26 cellular contexts compared by ENCODE assay signal in genomic region chr11:69611548-69612526, GRCh38. TPM values are rescaled to one million over a fixed set of nuclear protein-coding genes. Genes with fewer than 3 reads are reported as not detected.
DNase-seq lines count a peak whose midpoint lies in the region; ATAC-seq, FAIRE-seq and TF ChIP-seq lines count a peak whose summit lies in the region.
"Had no signal": no experiment of that assay in that cellular context is flagged by ENCODE, and none has a peak within 500 bp of the region (broad histone marks: within the 10 kb centered on the region; RNA-seq: fewer than 3 reads in every experiment).

No MANE protein-coding gene starts in this region.

- H3K4me2 ChIP-seq in IMR-90 (ENCODE audit: low read depth, low read length): no peak overlapping the region
- H3K4me2 ChIP-seq in HepG2 (ENCODE audit: low read depth, low read length): no peak overlapping the region
- H3K4me2 ChIP-seq: KMS-11 had no signal

- ATAC-seq in IMR-90 (ENCODE audit: low read depth) (no peak), HepG2 (no peak)
- no peak for ATAC-seq in activated T-cell treated with anti-CD3 and anti-CD28 coated beads, Interleukin-2, amount 50 U/mL, for 72 hours (replicated peaks in 1 of 2)

- no peak overlapping the region for H3K23ac ChIP-seq in IMR-90 (ENCODE audit: low read depth, low read length)

- 0 out of 2 replicates have a peak overlapping the region, but pooled peaks have one; percentile 14 for H3K9ac ChIP-seq in IMR-90 (ENCODE audit: low read depth, low read length)
- H3K9ac ChIP-seq in HepG2 (ENCODE audit: insufficient read depth, low read depth, low read length): no peak overlapping the region
- H3K9ac ChIP-seq: KMS-11 had no signal

- H3K4me1 Mint-ChIP-seq in activated T-cell treated with anti-CD3 and anti-CD28 coated beads, Interleukin-2, amount 50 U/mL, for 72 hours (ENCODE audit: low read depth): no peaks in the 10 kb centered on the region
- H3K4me1 Mint-ChIP-seq: B cell had no signal

- peaks cover 0 to 5% of the 10 kb centered on the region in 2 donors for H3K9me3 Mint-ChIP-seq in activated T-cell treated with anti-CD3 and anti-CD28 coated beads, Interleukin-2, amount 50 U/mL, for 72 hours

- H3K27me3 ChIP-seq in A673 (replicated peaks; ENCODE audit: insufficient read depth, low read depth, low read length, poor library complexity): no peaks in the 10 kb centered on the region
- H3K27me3 ChIP-seq in IMR-90 (ENCODE audit: control insufficient read depth, insufficient read depth, low read length): peaks cover 3% of the 10 kb centered on the region; the same call in 1 of the 2 replicates
- no peaks in the 10 kb centered on the region for H3K27me3 ChIP-seq in HepG2 (ENCODE audit: control insufficient read depth in 1 of 2, insufficient read depth in 2 of 2, low read length in 2 of 2)
- H3K27me3 ChIP-seq in Peyer's patch: no peaks in the 10 kb centered on the region

- H4K20me1 ChIP-seq in IMR-90 (ENCODE audit: insufficient read depth, low read length) (no peaks in the 10 kb centered on the region), HepG2 (ENCODE audit: insufficient read depth, low read length) (no peaks in the 10 kb centered on the region)

- H2AK9ac ChIP-seq in IMR-90 (replicated peaks; ENCODE audit: low read depth, low read length, poor library complexity): peak overlapping the region; percentile 68

- H2AFZ ChIP-seq in IMR-90 (replicated peaks; ENCODE audit: low read length, poor library complexity) (no peak overlapping the region), HepG2 (ENCODE audit: low read length) (no peak overlapping the region)

- H2BK15ac ChIP-seq in IMR-90 (ENCODE audit: low read depth, low read length): no peak overlapping the region

- no peak overlapping the region for H3K4ac ChIP-seq in IMR-90 (ENCODE audit: low read depth, low read length)

- peaks cover 0 to 2% of the 10 kb centered on the region in 2 donors for H3K36me3 Mint-ChIP-seq in activated T-cell treated with anti-CD3 and anti-CD28 coated beads, Interleukin-2, amount 50 U/mL, for 72 hours (ENCODE audit: insufficient read depth in 2 of 2)

- no peak overlapping the region for H2BK20ac ChIP-seq in IMR-90 (ENCODE audit: low read depth, low read length)

- peak overlapping the region; percentile 44 for H3K27ac ChIP-seq in A673 (ENCODE audit: low read depth, low read length, poor library complexity, severe bottlenecking)
- no peak overlapping the region for H3K27ac ChIP-seq in IMR-90 (ENCODE audit: insufficient read depth, low read length)
- H3K27ac ChIP-seq in HepG2 (ENCODE audit: extremely low read length, insufficient read depth, low read length): no peak overlapping the region
- H3K27ac ChIP-seq in Peyer's patch: no peak overlapping the region
- H3K27ac ChIP-seq: KMS-11, RWPE1 had no signal

- H3K79me2 ChIP-seq in HepG2 (ENCODE audit: insufficient read depth, low read length): no peaks in the 10 kb centered on the region

- BruUV-seq in A673 (replicated peaks; lab: Mats Ljungman, UMichigan) (no TSS peak), IMR-90 (replicated peaks; lab: Mats Ljungman, UMichigan) (no TSS peak), HepG2 (replicated peaks; lab: Mats Ljungman, UMichigan) (no TSS peak)

- FAIRE-seq in HepG2 (lab: Jason Lieb, UNC): no peak
- FAIRE-seq: A204.1, GM12892, HTR-8/SVneo had no signal

- H4K8ac ChIP-seq in IMR-90 (ENCODE audit: low read depth in 2 of 2, low read length in 2 of 2): no peak overlapping the region

- no peak overlapping the region for H3K18ac ChIP-seq in IMR-90 (ENCODE audit: low read depth, low read length)

- 72% methylated on average over 6 of the region's 17 CpGs; no CpG with 5 or more reads in 1 of the 2 experiments for WGBS in IMR-90 (ENCODE audit: extremely low coverage in 2 of 2, insufficient read length in 1 of 2), 2 experiments
- WGBS in HepG2 (ENCODE audit: low lambda C conversion rate): 45% methylated on average over 13 of the region's 17 CpGs

- no peak overlapping the region for H2BK5ac ChIP-seq in IMR-90 (ENCODE audit: low read depth, low read length, poor library complexity, severe bottlenecking)

- no peak for TF ChIP-seq RAD21 in IMR-90 (IDR thresholded peaks at IDR 0.05; ENCODE audit: low read length)
- TF ChIP-seq RAD21 in HepG2 (CRISPR knock-in tag; IDR thresholded peaks at IDR 0.05): no peak

- H3K9me3 ChIP-seq in A673 (ENCODE audit: low read depth, low read length, poor library complexity, severe bottlenecking) (peaks cover 9% of the 10 kb centered on the region), IMR-90 (ENCODE audit: control insufficient read depth, insufficient read depth, low read length) (peaks cover 7% of the 10 kb centered on the region), HepG2 (ENCODE audit: low read length) (peaks cover 9% of the 10 kb centered on the region; the same call in 1 of the 2 replicates), Peyer's patch (no peaks in the 10 kb centered on the region)

- DNase-seq in A673 (ENCODE audit: low spot score) (no peak), IMR-90 (peak; percentile 31), dermis microvascular lymphatic vessel endothelial cell (ENCODE audit: low read depth in 2 of 2) (peak; percentile 42 to 74), HepG2 (ENCODE audit: low spot score) (no peak), Peyer's patch (no peak)
- no peak for DNase-seq in activated T-cell treated with anti-CD3 and anti-CD28 coated beads, Interleukin-2, amount 50 U/mL, for 72 hours
- DNase-seq in activated T-cell treated with anti-CD3 and anti-CD28 coated beads, Interleukin-2, amount 50 U/mL, for 48 hours: no peak
- DNase-seq: Calu3, DND-41, H7, NCI-H1048, NCI-H1417 treated with DMSO at 0.1 percent for 48 hours, NCI-H1694 treated with DMSO at 0.1 percent for 48 hours, NCI-H2081, NCI-H2171, NCI-H226, NCI-H510A, NCI-H69, SHP77, SW 1271 had no signal

- no peak overlapping the region for H3K14ac ChIP-seq in IMR-90 (replicated peaks; ENCODE audit: low read depth, low read length)

- no peak overlapping the region for H3K4me3 ChIP-seq in A673 (ENCODE audit: low read depth, low read length, poor library complexity, severe bottlenecking)
- H3K4me3 ChIP-seq in IMR-90 (ENCODE audit: insufficient read depth, low read depth, low read length): no peak overlapping the region
- no peak overlapping the region for H3K4me3 ChIP-seq in HepG2 (replicated peaks in 1 of 3; ENCODE audit: insufficient read depth in 1 of 3, low read depth in 2 of 3, low read length in 3 of 3)
- H3K4me3 ChIP-seq in Peyer's patch: no peak overlapping the region

- H3K27me3 Mint-ChIP-seq in activated T-cell treated with anti-CD3 and anti-CD28 coated beads, Interleukin-2, amount 50 U/mL, for 72 hours (ENCODE audit: low read depth): peaks cover 23% of the 10 kb centered on the region

- H3K4me1 ChIP-seq in A673 (ENCODE audit: insufficient read depth, low read length, poor library complexity, severe bottlenecking) (peaks cover 26% of the 10 kb centered on the region), IMR-90 (ENCODE audit: control insufficient read depth, insufficient read depth, low read length) (no peaks in the 10 kb centered on the region; the same call in 1 of the 2 replicates), HepG2 (ENCODE audit: insufficient read depth, low read length) (peaks cover 43% of the 10 kb centered on the region), Peyer's patch (no peaks in the 10 kb centered on the region)

- no peak overlapping the region for H4K5ac ChIP-seq in IMR-90 (ENCODE audit: low read depth, low read length)

- TF ChIP-seq EP300 in HepG2 (IDR thresholded peaks at IDR 0.05; ENCODE audit: low read depth in 2 of 2, low read length in 2 of 2): no peak
- TF ChIP-seq EP300 in HepG2 (CRISPR knock-in tag; IDR thresholded peaks at IDR 0.05; ENCODE audit: borderline replicate concordance): no peak

- H3K79me1 ChIP-seq in IMR-90 (ENCODE audit: low read depth in 1 of 2, low read length in 2 of 2): no peaks in the 10 kb centered on the region

- TF ChIP-seq POLR2A in IMR-90 (IDR thresholded peaks at IDR 0.05; ENCODE audit: low read depth, low read length): no peak
- no peak for TF ChIP-seq POLR2A in HepG2 (IDR thresholded peaks at IDR 0.05; ENCODE audit: insufficient read depth in 1 of 2, low read depth in 2 of 2, low read length in 2 of 2)
- no peak for TF ChIP-seq POLR2A in Peyer's patch (IDR thresholded peaks at IDR 0.05)

- H2BK120ac ChIP-seq in IMR-90 (ENCODE audit: low read depth, low read length): no peak overlapping the region

- H3K56ac ChIP-seq in IMR-90 (ENCODE audit: extremely low read depth, insufficient read depth, low read length): no peak overlapping the region

- POLR2A ChIA-PET in A673 (lab: Charles Lee; ENCODE audit: low non-redundant PET) (no interaction called here), IMR-90 (lab: Charles Lee; ENCODE audit: unreplicated experiment) (interaction anchor here (0.5 kb wide), 1 partner anchor 315 kb away, joined by 3 read pairs; no protein-coding TSS in a partner anchor), HepG2 (lab: Yijun Ruan, JAX) (no interaction called here)

- in situ Hi-C loops in IMR-90 (cut with MboI; ENCODE audit: low sequenced_read_pairs) (no loop called here), HepG2 (cut with HindIII; ENCODE audit: extremely low pct_ligation_motif_present, low pct_unique_long_range_greater_than_20kb) (no loop called here)

- H2AK5ac ChIP-seq in IMR-90 (ENCODE audit: low read depth, low read length): peak overlapping the region; percentile 15; the same call in 1 of the 2 replicates

- no peaks in the 10 kb centered on the region for H3K36me3 ChIP-seq in A673 (ENCODE audit: insufficient read depth, low read length, poor library complexity, severe bottlenecking)
- H3K36me3 ChIP-seq in IMR-90 (ENCODE audit: control insufficient read depth, insufficient read depth, low read length): no peaks in the 10 kb centered on the region
- no peaks in the 10 kb centered on the region for H3K36me3 ChIP-seq in HepG2 (replicated peaks in 1 of 2; ENCODE audit: control insufficient read depth in 1 of 2, insufficient read depth in 2 of 2, low read length in 2 of 2)
- H3K36me3 ChIP-seq in Peyer's patch: no peaks in the 10 kb centered on the region

- intact Hi-C loops in A673 (cut with micrococcal nuclease; ENCODE audit: unreplicated experiment) (no loop called here), IMR-90 (cut with micrococcal nuclease) (no loop called here), HepG2 (cut with micrococcal nuclease; ENCODE audit: unreplicated experiment) (no loop called here)

- no peak for TF ChIP-seq CTCF in A673 (conservative IDR thresholded peaks at IDR 0.05; ENCODE audit: low read depth, low read length)
- no peak for TF ChIP-seq CTCF in IMR-90 (conservative IDR thresholded peaks at IDR 0.05; ENCODE audit: low read depth, low read length)
- no peak for TF ChIP-seq CTCF in HepG2 (CRISPR knock-in tag; IDR thresholded peaks at IDR 0.05)
- TF ChIP-seq CTCF in Peyer's patch (IDR thresholded peaks at IDR 0.05): no peak

- CTCF ChIA-PET in A673 (lab: Charles Lee): no interaction called here
- CTCF ChIA-PET in IMR-90 (lab: Yijun Ruan, JAX): no interaction called here
- CTCF ChIA-PET in HepG2 (lab: Yijun Ruan, JAX; ENCODE audit: low intra/inter-chr PET ratio, low total read pairs): no interaction called here

- no peak overlapping the region for H3K27ac Mint-ChIP-seq in activated T-cell treated with anti-CD3 and anti-CD28 coated beads, Interleukin-2, amount 50 U/mL, for 72 hours
- H3K27ac Mint-ChIP-seq: B cell had no signal

- dilution Hi-C loops in IMR-90 (cut with HindIII; ENCODE audit: low sequenced_read_pairs, unreplicated experiment): no loop called here

- no peak overlapping the region for H3K4me3 Mint-ChIP-seq in activated T-cell treated with anti-CD3 and anti-CD28 coated beads, Interleukin-2, amount 50 U/mL, for 72 hours
- H3K4me3 Mint-ChIP-seq: B cell had no signal

- H4K91ac ChIP-seq in IMR-90 (ENCODE audit: insufficient read depth, low read depth, low read length): no peak overlapping the region

- 0 out of 2 replicates have a peak, but pooled peaks cover 6% of the 10 kb centered on the region for H3K9me1 ChIP-seq in IMR-90 (ENCODE audit: insufficient read depth, low read length)

RNA-seq across cellular contexts. Expression of gene CCND1, which starts 29.1 kb away (rescaled TPM):
- 2,517 and 2,519 TPM in 2 replicates for total RNA-seq in A673 (2021)
- total RNA-seq in IMR-90 (2012; rRNA removed): 717 and 748 TPM in 2 replicates
- polyA plus RNA-seq in IMR-90 (2012; rRNA removed): 481 and 872 TPM in 2 replicates
- polyA plus RNA-seq in IMR-90 (2012; cell fraction: cytosol; rRNA removed): 498 and 688 TPM in 2 replicates
- polyA plus RNA-seq in IMR-90 (2012; cell fraction: nucleus; rRNA removed; ENCODE audit: low replicate concordance): 405 and 823 TPM in 2 replicates
- total RNA-seq in dermis microvascular lymphatic vessel endothelial cell: 222 and 302 TPM in 2 replicates
- 107 and 117 TPM in 2 replicates for total RNA-seq in HepG2 (2016; rRNA removed; fragmentation: Illumina TruSeq; extraction: Trizol)
- 18.0 and 19.0 TPM in 2 replicates for total RNA-seq in HepG2 (2016; cell fraction: cytosol; rRNA removed; fragmentation: Illumina TruSeq; extraction: Trizol; ENCODE audit: low read depth)
- total RNA-seq in HepG2 (2016; cell fraction: insoluble cytoplasmic fraction; rRNA removed; fragmentation: Illumina TruSeq; extraction: Trizol): 91.6 and 108 TPM in 2 replicates
- total RNA-seq in HepG2 (2016; cell fraction: membrane; rRNA removed; fragmentation: Illumina TruSeq; extraction: Trizol): 58.9 and 60.9 TPM in 2 replicates
- total RNA-seq in HepG2 (2016; cell fraction: nucleus; rRNA removed; fragmentation: Illumina TruSeq; extraction: Trizol): 68.6 and 72.9 TPM in 2 replicates
- 126 and 136 TPM in 2 replicates for polyA plus RNA-seq in HepG2 (2011; rRNA removed)
- polyA plus RNA-seq in HepG2 (2011; cell fraction: cytosol; rRNA removed): 73.2 and 112 TPM in 2 replicates
- polyA plus RNA-seq in HepG2 (2011; cell fraction: nucleus; rRNA removed): 161 and 292 TPM in 2 replicates
- polyA plus RNA-seq in HepG2 (2012): 60.9 and 65.2 TPM in 2 replicates
- 10.4 and 11.6 TPM in 2 replicates for polyA plus RNA-seq in HepG2 (2016; cell fraction: cytosol; fragmentation: Illumina TruSeq; extraction: Trizol; ENCODE audit: low read depth)
- 75.4 and 106 TPM in 2 replicates for polyA plus RNA-seq in HepG2 (2016; cell fraction: insoluble cytoplasmic fraction; fragmentation: Illumina TruSeq; extraction: Trizol; ENCODE audit: low read depth)
- 24.6 and 25.9 TPM in 2 replicates for polyA plus RNA-seq in HepG2 (2016; cell fraction: membrane; fragmentation: Illumina TruSeq; extraction: Trizol; ENCODE audit: low read depth)
- 90.1 and 100 TPM in 2 replicates for polyA plus RNA-seq in HepG2 (2016; cell fraction: nucleus; fragmentation: Illumina TruSeq; extraction: Trizol; ENCODE audit: insufficient read depth, low read depth)
- 30.5 and 379 TPM in 2 replicates for polyA minus RNA-seq in HepG2 (2011; rRNA and poly(A)+ RNA removed; ENCODE audit: low replicate concordance)
- polyA minus RNA-seq in HepG2 (2011; cell fraction: cytosol; rRNA and poly(A)+ RNA removed): 191 and 225 TPM in 2 replicates
- 120 and 156 TPM in 2 replicates for polyA minus RNA-seq in HepG2 (2011; cell fraction: nucleus; rRNA and poly(A)+ RNA removed)
- total RNA-seq in activated T-cell treated with anti-CD3 and anti-CD28 coated beads, Interleukin-2, amount 50 U/mL, for 72 hours: 1 to 10 TPM; 1.5 to 1.8 TPM
- 10 to 100 TPM; 13.5 to 46.6 (median 40.0) TPM for total RNA-seq in Peyer's patch

Comparison
In these comparisons a context has a peak if more than half of its experiments do, and no peak if none do; other contexts are left out.
1. DNase-seq: peak in IMR-90 (single experiment) and dermis microvascular lymphatic vessel endothelial cell (2 of 2); none in A673 (single experiment), HepG2 (single experiment), activated T-cell treated with anti-CD3 and anti-CD28 coated beads, Interleukin-2, amount 50 U/mL, for 72 hours (0 of 2), activated T-cell treated with anti-CD3 and anti-CD28 coated beads, Interleukin-2, amount 50 U/mL, for 48 hours (0 of 2) and Peyer's patch (0 of 3).
2. RNA of gene CCND1, which starts 29.1 kb away (total RNA-seq): 2,517 to 2,519 TPM in A673, 717 to 748 TPM in IMR-90, 222 to 302 TPM in dermis microvascular lymphatic vessel endothelial cell, 18.0 to 117 TPM in HepG2 and 13.5 to 46.6 TPM in Peyer's patch; 1.5 to 1.8 TPM in activated T-cell treated with anti-CD3 and anti-CD28 coated beads, Interleukin-2, amount 50 U/mL, for 72 hours; every median in the first group is over 4 times any median in the second.